Comparison of ENCODE assay signal across 8 cellular contexts in the genomic region with DNA sequence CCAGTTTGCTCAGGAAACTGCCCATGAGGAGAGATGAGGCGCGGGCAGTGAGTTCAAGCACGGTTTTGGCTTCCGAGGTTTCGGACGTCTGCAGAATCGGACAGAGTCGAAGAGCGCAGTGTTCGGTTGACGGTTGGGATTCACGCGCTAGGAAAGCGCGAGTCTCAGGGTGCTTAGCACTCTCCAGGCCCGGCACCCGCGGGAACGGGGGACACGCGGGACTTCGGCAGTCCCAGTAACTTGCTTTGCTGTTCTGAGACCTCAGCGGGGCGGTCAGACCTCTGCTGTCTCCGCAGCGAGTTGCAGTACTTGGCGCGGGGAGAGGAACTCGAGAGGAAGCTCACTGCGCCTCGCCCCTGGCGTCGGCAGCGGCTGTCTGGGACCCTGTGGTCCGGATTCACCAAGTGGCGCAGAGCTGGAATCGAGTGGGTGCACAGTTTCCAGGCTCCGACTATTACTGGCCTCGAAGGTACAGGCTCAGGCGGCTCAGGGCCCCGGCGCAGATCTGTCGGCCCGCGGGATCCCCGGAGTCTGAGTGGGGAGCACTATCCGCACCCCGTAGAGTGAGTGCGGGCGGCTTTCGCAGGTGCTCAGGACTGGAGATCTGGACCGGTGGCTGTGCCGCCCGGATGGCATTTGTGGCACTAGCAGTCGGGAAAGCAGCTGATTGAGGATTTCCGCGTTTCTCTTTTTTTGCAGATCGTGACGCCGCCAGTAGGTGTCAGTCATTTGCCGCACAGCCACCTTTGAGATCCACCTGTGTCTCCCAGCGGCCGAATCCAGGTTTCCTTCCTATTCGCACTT. TPM values are rescaled to one million over a fixed set of nuclear protein-coding genes. Genes with fewer than 3 reads are reported as not detected.
DNase-seq lines count a peak whose midpoint lies in the region; ATAC-seq, FAIRE-seq and TF ChIP-seq lines count a peak whose summit lies in the region.

A gene (minus strand): TSS at position 128 of the 804 bp plus-strand sequence. CDS start 103 bp downstream, at position 25.

- WGBS in A549 (ENCODE audit: missing lambda C conversion rate) = 14% methylated on average over 32 of the region's 64 CpGs
- WGBS in small intestine, 3 donors = 1 to 2% (median 1%) methylated on average over 64 of the region's 64 CpGs

- TF ChIP-seq CTCF in A549 (IDR thresholded peaks at IDR 0.05) = peak; percentile 66
- TF ChIP-seq CTCF in ascending aorta (IDR thresholded peaks at IDR 0.05) = peak in 2 of 3 experiments; percentile 13 to 34

- H3K36me3 ChIP-seq in ascending aorta (no peaks in the 10 kb centered on the region), iPS-18a (ENCODE audit: control insufficient read depth, low read depth, low read length) (no peaks in the 10 kb centered on the region), small intestine (ENCODE audit: control insufficient read depth in 2 of 2, insufficient read depth in 2 of 2, low read length in 2 of 2) (no peaks in the 10 kb centered on the region)

- CTCF ChIA-PET in A549 (lab: Yijun Ruan, JAX) = interaction anchor here (0.8 to 1.2 kb wide), 8 partner anchors 8 to 297 kb away, joined by 3 to 10 read pairs (median 4); no protein-coding TSS in a partner anchor

- POLR2A ChIA-PET in A549 (lab: Yijun Ruan, JAX) = no interaction called here

- H3K4me1 ChIP-seq in A549 (no peaks in the 10 kb centered on the region), ascending aorta (peaks cover 3 to 7% of the 10 kb centered on the region in 2 donors), iPS-18a (ENCODE audit: control insufficient read depth, low read depth, low read length) (no peaks in the 10 kb centered on the region), small intestine (ENCODE audit: control insufficient read depth in 2 of 2, insufficient read depth in 1 of 2, low read depth in 1 of 2, low read length in 1 of 2) (no peaks in the 10 kb centered on the region)

- H3K27me3 ChIP-seq in ascending aorta = peaks cover 15% of the 10 kb centered on the region
- peaks cover 45% of the 10 kb centered on the region for H3K27me3 ChIP-seq in iPS-18a (ENCODE audit: control insufficient read depth, insufficient read depth, low read length)
- peaks cover 0 to 22% of the 10 kb centered on the region in 2 donors for H3K27me3 ChIP-seq in small intestine (ENCODE audit: control insufficient read depth in 2 of 2, insufficient read depth in 2 of 2, low read length in 2 of 2)

- intact Hi-C loops in ascending aorta (cut with DNase I) = no loop called here

- peak within 1 kb of the TSS in 1 of 2 experiments; percentile 83; a peak in 3 of 6 replicates for H3K27ac ChIP-seq in A549
- no peak within 1 kb of the TSS for H3K27ac ChIP-seq in ascending aorta
- H3K27ac ChIP-seq in iPS-18a (ENCODE audit: low read length) = no peak within 1 kb of the TSS
- no peak within 1 kb of the TSS for H3K27ac ChIP-seq in small intestine (ENCODE audit: low read depth in 1 of 2, low read length in 1 of 2)

- H3K9ac ChIP-seq in iPS-18a (ENCODE audit: low read length) = no peak within 1 kb of the TSS

- TF ChIP-seq EP300 in A549 (IDR thresholded peaks at IDR 0.05) = no peak

- no peak for FAIRE-seq in A549 (lab: Jason Lieb, UNC)
- FAIRE-seq in GM18507 (lab: Jason Lieb, UNC) = peak; percentile 82
- FAIRE-seq in small intestine (lab: Jason Lieb, UNC) = no peak

- H3K4me2 ChIP-seq in A549 = peak within 1 kb of the TSS; percentile 77

- DNase-seq in A549 (ENCODE audit: low read depth in 1 of 2, low spot score in 1 of 2) (peak; percentile 67 to 80), GM18507 (ENCODE audit: extremely low spot score, insufficient read length, low read depth) (peak; percentile 42), M059J (ENCODE audit: low read depth) (peak; percentile 52), T follicular helper cell (ENCODE audit: low read depth) (peak; percentile 34), ascending aorta (ENCODE audit: low spot score in 2 of 2) (peak in 1 of 2 donors; percentile 64), small intestine (peak; percentile 87), NCI-H226 (no peak)

- H3K9me3 ChIP-seq in A549 (peaks cover 9% of the 10 kb centered on the region; the same call in 1 of the 3 replicates), ascending aorta (no peaks in the 10 kb centered on the region), iPS-18a (ENCODE audit: control insufficient read depth, low read depth, low read length) (no peaks in the 10 kb centered on the region), small intestine (ENCODE audit: control insufficient read depth, low read depth) (no peaks in the 10 kb centered on the region)

- TF ChIP-seq POLR2A in A549 (IDR thresholded peaks at IDR 0.05; ENCODE audit: low read length) = no peak

- ATAC-seq in A549 = peak; percentile 87 to 88

- peak within 1 kb of the TSS; percentile 62 for H3K4me3 ChIP-seq in A549
- peak within 1 kb of the TSS; percentile 50 to 63 for H3K4me3 ChIP-seq in ascending aorta
- H3K4me3 ChIP-seq in iPS-18a (ENCODE audit: low read length) = peak within 1 kb of the TSS; percentile 72
- H3K4me3 ChIP-seq in small intestine (ENCODE audit: low read depth in 1 of 2, low read length in 2 of 2) = peak within 1 kb of the TSS in 1 of 2 donors; percentile 61

- TF ChIP-seq RAD21 in A549 (conservative IDR thresholded peaks at IDR 0.05 in 1 of 2, IDR thresholded peaks at IDR 0.05 in 1 of 2) = peak; percentile 75 to 80

TF ChIP-seq in A549, 52 proteins besides CTCF, POLR2A, EP300 and RAD21 (continues in another document):
- TF ChIP-seq HOXB5 (CRISPR knock-in tag; IDR thresholded peaks at IDR 0.05) (no peak), ZNF302 (CRISPR knock-in tag; IDR thresholded peaks at IDR 0.05) (no peak), RNF2 (IDR thresholded peaks at IDR 0.05; ENCODE audit: borderline replicate concordance, low read depth) (no peak), ZC3H11A (IDR thresholded peaks at IDR 0.05) (no peak), MAZ (IDR thresholded peaks at IDR 0.05; ENCODE audit: borderline replicate concordance, low read depth, low read length) (no peak), FOXS1 (CRISPR knock-in tag; IDR thresholded peaks at IDR 0.05) (no peak), HEYL (CRISPR knock-in tag; IDR thresholded peaks at IDR 0.05) (no peak), NFE2L2 (conservative IDR thresholded peaks at IDR 0.05; ENCODE audit: low read length) (no peak), PHF8 (IDR thresholded peaks at IDR 0.05; ENCODE audit: borderline replicate concordance, low read depth) (no peak)
- TF ChIP-seq, protein P1, sequence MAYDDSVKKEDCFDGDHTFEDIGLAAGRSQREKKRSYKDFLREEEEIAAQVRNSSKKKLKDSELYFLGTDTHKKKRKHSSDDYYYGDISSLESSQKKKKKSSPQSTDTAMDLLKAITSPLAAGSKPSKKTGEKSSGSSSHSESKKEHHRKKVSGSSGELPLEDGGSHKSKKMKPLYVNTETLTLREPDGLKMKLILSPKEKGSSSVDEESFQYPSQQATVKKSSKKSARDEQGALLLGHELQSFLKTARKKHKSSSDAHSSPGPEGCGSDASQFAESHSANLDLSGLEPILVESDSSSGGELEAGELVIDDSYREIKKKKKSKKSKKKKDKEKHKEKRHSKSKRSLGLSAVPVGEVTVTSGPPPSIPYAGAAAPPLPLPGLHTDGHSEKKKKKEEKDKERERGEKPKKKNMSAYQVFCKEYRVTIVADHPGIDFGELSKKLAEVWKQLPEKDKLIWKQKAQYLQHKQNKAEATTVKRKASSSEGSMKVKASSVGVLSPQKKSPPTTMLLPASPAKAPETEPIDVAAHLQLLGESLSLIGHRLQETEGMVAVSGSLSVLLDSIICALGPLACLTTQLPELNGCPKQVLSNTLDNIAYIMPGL (CRISPR knock-in tag; IDR thresholded peaks at IDR 0.05; ENCODE audit: borderline replicate concordance) = no peak
- TF ChIP-seq, protein P2, sequence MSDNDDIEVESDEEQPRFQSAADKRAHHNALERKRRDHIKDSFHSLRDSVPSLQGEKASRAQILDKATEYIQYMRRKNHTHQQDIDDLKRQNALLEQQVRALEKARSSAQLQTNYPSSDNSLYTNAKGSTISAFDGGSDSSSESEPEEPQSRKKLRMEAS (IDR thresholded peaks at IDR 0.05) = peak; percentile 56
- TF ChIP-seq, protein P3, sequence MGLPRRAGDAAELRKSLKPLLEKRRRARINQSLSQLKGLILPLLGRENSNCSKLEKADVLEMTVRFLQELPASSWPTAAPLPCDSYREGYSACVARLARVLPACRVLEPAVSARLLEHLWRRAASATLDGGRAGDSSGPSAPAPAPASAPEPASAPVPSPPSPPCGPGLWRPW (IDR thresholded peaks at IDR 0.05) = no peak
- TF ChIP-seq, protein P4, sequence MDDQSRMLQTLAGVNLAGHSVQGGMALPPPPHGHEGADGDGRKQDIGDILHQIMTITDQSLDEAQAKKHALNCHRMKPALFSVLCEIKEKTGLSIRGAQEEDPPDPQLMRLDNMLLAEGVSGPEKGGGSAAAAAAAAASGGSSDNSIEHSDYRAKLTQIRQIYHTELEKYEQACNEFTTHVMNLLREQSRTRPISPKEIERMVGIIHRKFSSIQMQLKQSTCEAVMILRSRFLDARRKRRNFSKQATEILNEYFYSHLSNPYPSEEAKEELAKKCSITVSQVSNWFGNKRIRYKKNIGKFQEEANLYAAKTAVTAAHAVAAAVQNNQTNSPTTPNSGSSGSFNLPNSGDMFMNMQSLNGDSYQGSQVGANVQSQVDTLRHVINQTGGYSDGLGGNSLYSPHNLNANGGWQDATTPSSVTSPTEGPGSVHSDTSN (IDR thresholded peaks at IDR 0.05) = 0 out of 2 replicates have a peak, but pooled peaks have one; percentile 32

RNA-seq across cellular contexts. Expression of the gene that starts here (rescaled TPM):
- polyA plus RNA-seq in A549 (2011; rRNA removed) (0.09 TPM in 1 of 2 replicates, not detected in the other), A549 (2017; fragmentation: RNase III; extraction: RNeasy Plus Mini Kit Qiagen cat#74134 plus additional on column Dnase treatment) (not detected in 3 replicates), small intestine (not detected)
- polyA plus RNA-seq in A549 (2012; cell fraction: cytosol; rRNA removed) = not detected in 2 replicates
- not detected in 2 replicates for polyA plus RNA-seq in A549 (2012; cell fraction: nucleus; rRNA removed)
- 0.04 TPM in 1 of 2 replicates, not detected in the other for polyA minus RNA-seq in A549 (2011; rRNA and poly(A)+ RNA removed)
- not detected in 2 replicates for total RNA-seq in M059J (2014; rRNA removed; shearing (Covaris generic))
- total RNA-seq in ascending aorta = not detected

Comparison
In these comparisons a context has a peak if more than half of its experiments do, and no peak if none do; other contexts are left out.
1. Peak in DNase-seq, ATAC-seq, H3K4me3 ChIP-seq and H3K4me2 ChIP-seq in A549; RNA of the gene not detected or under 1 TPM.
2. Peak in DNase-seq in M059J; RNA of the gene not detected or under 1 TPM.
3. Peak in DNase-seq in small intestine; RNA of the gene not detected or under 1 TPM.